In genomic region chr11:77047007-77047927, GRCh38 we compare ENCODE assay signal across 8 cellular contexts. TPM values are rescaled to one million over a fixed set of nuclear protein-coding genes. Genes with fewer than 3 reads are reported as not detected.
DNase-seq lines count a peak whose midpoint lies in the region; ATAC-seq, FAIRE-seq and TF ChIP-seq lines count a peak whose summit lies in the region.

No MANE protein-coding gene starts in this region.

- intact Hi-C loops in lower lobe of right lung (cut with DNase I), result no loop called here

- H3K4me2 ChIP-seq in BLaER1 treated with 17β-estradiol and CSF1 and Interleukin-3, amounts not matched to agents 10 nM and 100 nM, result peak overlapping the region; percentile 76 to 99 (median 94)

- peaks cover 0 to 8% (median 5%) of the 10 kb centered on the region in 10 experiments; a peak in 14 of 20 replicates for H3K4me1 ChIP-seq in BLaER1 treated with 17β-estradiol and CSF1 and Interleukin-3, amounts not matched to agents 10 nM and 100 nM
- H3K4me1 ChIP-seq in lower lobe of right lung, result peaks cover 15% of the 10 kb centered on the region

- TF ChIP-seq CTCF in lower lobe of right lung (IDR thresholded peaks at IDR 0.05), result peak; percentile 72

- peak overlapping the region in 2 of 11 experiments; percentile 27 to 50; a peak in 2 of 22 replicates for H3K27ac ChIP-seq in BLaER1 treated with 17β-estradiol and CSF1 and Interleukin-3, amounts not matched to agents 10 nM and 100 nM
- H3K27ac ChIP-seq in lower lobe of right lung, result no peak overlapping the region

- peak overlapping the region; percentile 46 to 71 (median 55); a peak in 19 of 20 replicates for H3K4me3 ChIP-seq in BLaER1 treated with 17β-estradiol and CSF1 and Interleukin-3, amounts not matched to agents 10 nM and 100 nM
- H3K4me3 ChIP-seq in lower lobe of right lung, result peak overlapping the region; percentile 53

- no peaks in the 10 kb centered on the region for H3K36me3 ChIP-seq in BLaER1 treated with 17β-estradiol and CSF1 and Interleukin-3, amounts not matched to agents 10 nM and 100 nM
- no peaks in the 10 kb centered on the region for H3K36me3 ChIP-seq in lower lobe of right lung

- no peaks in the 10 kb centered on the region for H3K9me3 ChIP-seq in BLaER1 treated with 17β-estradiol and CSF1 and Interleukin-3, amounts not matched to agents 10 nM and 100 nM (replicated peaks in 1 of 11)
- no peaks in the 10 kb centered on the region for H3K9me3 ChIP-seq in lower lobe of right lung

- H4K20me1 ChIP-seq in BLaER1 treated with 17β-estradiol and CSF1 and Interleukin-3, amounts not matched to agents 10 nM and 100 nM, result no peaks in the 10 kb centered on the region

- peak; percentile 61 for DNase-seq in GM19239 (ENCODE audit: insufficient read length, low spot score)
- DNase-seq in NCI-H524 (lab: John Stamatoyannopoulos, UW), result peak; percentile 89 to 93
- DNase-seq in activated CD4-positive, alpha-beta T cell treated with anti-CD3 and anti-CD28 coated beads for 48 hours, result peak; percentile 78
- peak; percentile 83 for DNase-seq in effector CD4-positive, alpha-beta T cell
- DNase-seq in lower lobe of right lung, result no peak
- DNase-seq in stimulated activated CD4-positive, alpha-beta T cell treated with anti-CD3 and anti-CD28 coated beads, TNF-alpha, amount 100 ng/mL, for 24 hours (ENCODE audit: low read depth in 3 of 3), result peak; percentile 53 to 83 (median 62)

- ATAC-seq in HG03457 (IDR thresholded peaks at IDR 0.05; ENCODE audit: unreplicated experiment) (peak; percentile 68), lower lobe of right lung (peak; percentile 84 to 95)

- H3K27me3 ChIP-seq in BLaER1 treated with 17β-estradiol and CSF1 and Interleukin-3, amounts not matched to agents 10 nM and 100 nM, result no peaks in the 10 kb centered on the region; a peak in 1 of 22 replicates
- H3K27me3 ChIP-seq in lower lobe of right lung (ENCODE audit: low read depth), result peaks cover 23% of the 10 kb centered on the region

- FAIRE-seq in GM19239 (lab: Jason Lieb, UNC), result peak; percentile 60

- H3K9ac ChIP-seq in BLaER1 treated with 17β-estradiol and CSF1 and Interleukin-3, amounts not matched to agents 10 nM and 100 nM, result peak overlapping the region in 7 of 11 experiments; percentile 4 to 61 (median 48); a peak in 7 of 22 replicates

RNA-seq across cellular contexts. Expression of gene B3GNT6, which starts 13.1 kb away (rescaled TPM):
- total RNA-seq in lower lobe of right lung, result not detected

RNA-seq across cellular contexts. Expression of gene CAPN5, which starts 19.5 kb away (rescaled TPM):
- 7.2 TPM for total RNA-seq in lower lobe of right lung

RNA-seq across cellular contexts. Expression of gene OMP, which starts 55.4 kb away (rescaled TPM):
- not detected for total RNA-seq in lower lobe of right lung
